Comparison of ENCODE assay signal across 9 cellular contexts in genomic region chr17:10117581-10118001, GRCh38.
DNase-seq lines count a peak whose midpoint lies in the region; ATAC-seq and TF ChIP-seq lines count a peak whose summit lies in the region.
"Had no signal": no experiment of that assay in that cellular context is flagged by ENCODE, and none has a peak within 500 bp of the region (broad histone marks: within the 10 kb centered on the region; RNA-seq: fewer than 3 reads in every experiment).

No MANE protein-coding gene starts in this region.

- H3K36me3 Mint-ChIP-seq in stimulated activated naive B cell treated with anti-CD40 and anti-IgM and Interleukin-4, amounts not matched to agents 10 μg/mL and 1 μg/mL and 100 μg/mL, for 72 hours: no peaks in the 10 kb centered on the region
- H3K36me3 Mint-ChIP-seq: activated naive CD4-positive, alpha-beta T cell treated with anti-CD3 and anti-CD28 coated beads, Interleukin-2, amount 50 U/mL, for 72 hours had no signal

- peaks cover 0 to 21% of the 10 kb centered on the region in 2 donors for H3K4me1 ChIP-seq in thyroid gland

- no peaks in the 10 kb centered on the region for H3K9me3 ChIP-seq in thyroid gland

- H3K36me3 ChIP-seq in thyroid gland: no peaks in the 10 kb centered on the region

- peaks cover 0 to 5% of the 10 kb centered on the region in 2 donors for H3K27me3 Mint-ChIP-seq in stimulated activated naive B cell treated with anti-CD40 and anti-IgM and Interleukin-4, amounts not matched to agents 10 μg/mL and 1 μg/mL and 100 μg/mL, for 72 hours

- peak overlapping the region; percentile 99 for H3K27ac Mint-ChIP-seq in stimulated activated naive B cell treated with anti-CD40 and anti-IgM and Interleukin-4, amounts not matched to agents 10 μg/mL and 1 μg/mL and 100 μg/mL, for 72 hours
- H3K27ac Mint-ChIP-seq: activated naive CD4-positive, alpha-beta T cell treated with anti-CD3 and anti-CD28 coated beads, Interleukin-2, amount 50 U/mL, for 72 hours had no signal

- H3K4me3 Mint-ChIP-seq in stimulated activated naive B cell treated with anti-CD40 and anti-IgM and Interleukin-4, amounts not matched to agents 10 μg/mL and 1 μg/mL and 100 μg/mL, for 72 hours: peak overlapping the region; percentile 14 to 53

- WGBS in thyroid gland, 2 donors: 47 to 64% methylated on average over 7 of the region's 7 CpGs

- TF ChIP-seq CTCF in thyroid gland (IDR thresholded peaks at IDR 0.05): no peak

- no peaks in the 10 kb centered on the region for H3K9me3 Mint-ChIP-seq in stimulated activated naive B cell treated with anti-CD40 and anti-IgM and Interleukin-4, amounts not matched to agents 10 μg/mL and 1 μg/mL and 100 μg/mL, for 72 hours
- H3K9me3 Mint-ChIP-seq: activated naive CD4-positive, alpha-beta T cell treated with anti-CD3 and anti-CD28 coated beads, Interleukin-2, amount 50 U/mL, for 72 hours had no signal

- H3K27ac ChIP-seq in thyroid gland: no peak overlapping the region

- H3K4me3 ChIP-seq in thyroid gland (replicated peaks in 1 of 3): no peak overlapping the region

- TF ChIP-seq POLR2A in thyroid gland (IDR thresholded peaks at IDR 0.05): no peak

- peak; percentile 20 for DNase-seq in NCI-H526 treated with DMSO at 0.1 percent for 48 hours (lab: John Stamatoyannopoulos, UW)
- peak; percentile 63 for DNase-seq in left ventricle myocardium superior
- peak; percentile 48 for DNase-seq in stimulated activated naive B cell treated with anti-CD40 and anti-IgM and Interleukin-4, amounts not matched to agents 10 μg/mL and 1 μg/mL and 100 μg/mL, for 72 hours
- no peak for DNase-seq in GM03348 (ENCODE audit: low spot score)
- DNase-seq in NCI-H2196 (lab: John Stamatoyannopoulos, UW; ENCODE audit: unreplicated experiment): no peak
- no peak for DNase-seq in thyroid gland
- DNase-seq: MM.1S had no signal

- peak; percentile 25 for ATAC-seq in GM18868 (IDR thresholded peaks at IDR 0.05; ENCODE audit: unreplicated experiment)
- ATAC-seq in left ventricle myocardium superior: no peak
- peak; percentile 6 to 7 for ATAC-seq in stimulated activated naive B cell treated with anti-CD40 and anti-IgM and Interleukin-4, amounts not matched to agents 10 μg/mL and 1 μg/mL and 100 μg/mL, for 72 hours (replicated peaks)
- ATAC-seq: activated naive CD4-positive, alpha-beta T cell treated with anti-CD3 and anti-CD28 coated beads, Interleukin-2, amount 50 U/mL, for 72 hours had no signal

- peaks cover 79 to 97% of the 10 kb centered on the region in 2 donors for H3K4me1 Mint-ChIP-seq in stimulated activated naive B cell treated with anti-CD40 and anti-IgM and Interleukin-4, amounts not matched to agents 10 μg/mL and 1 μg/mL and 100 μg/mL, for 72 hours

- H3K27me3 ChIP-seq in thyroid gland: no peaks in the 10 kb centered on the region

- intact Hi-C loops in left ventricle myocardium superior (cut with micrococcal nuclease): loop anchor here (10.0 kb wide), 1 partner anchor 53 kb away; no protein-coding TSS in a partner anchor
- intact Hi-C loops in thyroid gland (cut with DNase I): no loop called here

Comparison
In these comparisons a context has a peak if more than half of its experiments do, and no peak if none do; other contexts are left out.
1. DNase-seq: peak in NCI-H526 treated with DMSO at 0.1 percent for 48 hours (single experiment), left ventricle myocardium superior (single experiment) and stimulated activated naive B cell treated with anti-CD40 and anti-IgM and Interleukin-4, amounts not matched to agents 10 μg/mL and 1 μg/mL and 100 μg/mL, for 72 hours (single experiment); none in GM03348 (single experiment), NCI-H2196 (single experiment) and thyroid gland (0 of 2).